In the genomic region with DNA sequence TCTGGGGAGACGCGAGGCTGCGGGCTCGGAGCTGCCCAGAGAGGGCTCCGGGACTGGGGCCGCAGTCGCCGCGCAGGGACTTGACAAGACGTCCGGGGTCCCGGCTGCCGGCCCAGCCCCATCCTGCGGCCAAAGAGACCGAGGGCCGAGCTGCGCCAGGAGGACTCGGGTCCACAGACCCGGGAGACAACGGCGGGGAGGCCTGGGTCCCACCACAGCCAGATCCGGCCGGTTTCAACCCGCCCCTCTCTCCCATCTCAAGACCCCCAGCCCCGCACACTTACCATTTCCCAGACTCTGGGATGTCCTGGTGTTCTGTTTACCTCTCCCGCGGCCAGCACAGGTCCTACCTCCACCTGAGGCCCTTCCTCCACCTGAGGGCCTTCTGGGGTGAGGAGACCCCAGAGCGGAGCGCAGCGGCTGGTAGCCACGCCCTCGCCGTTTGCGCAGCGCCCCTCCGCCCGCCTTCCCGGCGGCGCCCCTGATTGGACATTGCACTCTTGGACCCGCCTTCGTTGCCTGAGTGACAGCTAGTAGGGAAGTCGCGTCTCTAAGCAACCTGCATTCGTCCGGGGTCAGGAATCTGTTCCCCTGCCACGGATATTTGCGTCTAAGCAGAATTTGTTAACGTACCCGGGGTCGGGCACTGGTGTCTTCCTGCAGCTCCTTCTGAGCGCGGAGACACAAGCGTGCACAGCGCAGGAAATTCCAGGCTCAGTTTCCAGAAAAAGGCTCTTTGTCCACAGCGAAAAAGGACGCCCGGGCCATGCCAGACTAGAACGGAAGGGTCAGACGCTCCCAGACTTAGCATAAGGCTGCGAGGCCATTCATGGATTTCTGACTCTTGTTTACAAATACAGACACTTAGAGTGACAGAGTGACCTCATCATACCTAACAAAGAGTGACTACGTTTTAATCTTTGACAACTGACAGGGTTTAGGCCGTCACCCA, we compare ENCODE assay signal across 9 cellular contexts. TPM values are rescaled to one million over a fixed set of nuclear protein-coding genes. Genes with fewer than 3 reads are reported as not detected.
DNase-seq lines count a peak whose midpoint lies in the region; ATAC-seq and TF ChIP-seq lines count a peak whose summit lies in the region.
"Had no signal": no experiment of that assay in that cellular context is flagged by ENCODE, and none has a peak within 500 bp of the region (broad histone marks: within the 10 kb centered on the region; RNA-seq: fewer than 3 reads in every experiment).

A gene (minus strand): TSS at position 446 of the 952 bp plus-strand sequence. CDS start 159 bp downstream, at position 287.

- DNase-seq in ACHN = peak; percentile 68
- peak; percentile 72 for DNase-seq in NCI-H345 (lab: John Stamatoyannopoulos, UW)
- DNase-seq in activated CD4-positive, alpha-beta T cell treated with anti-CD3 and anti-CD28 coated beads for 48 hours = peak; percentile 91
- DNase-seq in colonic mucosa = peak; percentile 96
- DNase-seq in stimulated activated CD4-positive, alpha-beta T cell treated with anti-CD3 and anti-CD28 coated beads, Interleukin-1b, Interleukin-23, amount 100 ng/mL, for 1 hour (ENCODE audit: low read depth in 2 of 2) = peak; percentile 72 to 80

- H3K27me3 ChIP-seq in colonic mucosa = no peaks in the 10 kb centered on the region
- H3K27me3 ChIP-seq in layer of hippocampus (ENCODE audit: control insufficient read depth, insufficient read depth, low read length) = no peaks in the 10 kb centered on the region

- H3K9me3 ChIP-seq in colonic mucosa = no peaks in the 10 kb centered on the region

- TF ChIP-seq CTCF in colonic mucosa (IDR thresholded peaks at IDR 0.05) = no peak

- H3K27ac ChIP-seq in colonic mucosa (peak within 1 kb of the TSS; percentile 56), layer of hippocampus (ENCODE audit: low read depth, low read length) (peak within 1 kb of the TSS; percentile 73)

- intact Hi-C loops in colonic mucosa (cut with DNase I) = no loop called here

- H3K4me1 ChIP-seq in colonic mucosa = no peaks in the 10 kb centered on the region

- peak; percentile 96 for ATAC-seq in GM18867 (IDR thresholded peaks at IDR 0.05; ENCODE audit: unreplicated experiment)
- peak; percentile 82 for ATAC-seq in HG03108 (IDR thresholded peaks at IDR 0.05; ENCODE audit: unreplicated experiment)
- ATAC-seq: HCT116 had no signal

- H3K9ac ChIP-seq in colonic mucosa (ENCODE audit: low read depth in 2 of 2, low read length in 2 of 2) = peak within 1 kb of the TSS; percentile 82 to 86

- in situ Hi-C loops in ACHN (cut with HindIII; ENCODE audit: low pct_ligation_motif_present, low pct_unique_long_range_greater_than_20kb, low sequenced_read_pairs) = no loop called here

- no peaks in the 10 kb centered on the region for H3K36me3 ChIP-seq in colonic mucosa

- H3K4me3 ChIP-seq in colonic mucosa = peak within 1 kb of the TSS; percentile 93

RNA-seq across cellular contexts. Expression of the gene that starts here (rescaled TPM):
- total RNA-seq in colonic mucosa = 1 to 10 TPM; 1.3 to 2.0 TPM

Comparison
In these comparisons a context has a peak if more than half of its experiments do, and no peak if none do; other contexts are left out.
1. Peak in every context shown above with its lines: DNase-seq, ATAC-seq, H3K4me3 ChIP-seq and H3K27ac ChIP-seq.